9 cellular contexts compared by ENCODE assay signal in the genomic region with DNA sequence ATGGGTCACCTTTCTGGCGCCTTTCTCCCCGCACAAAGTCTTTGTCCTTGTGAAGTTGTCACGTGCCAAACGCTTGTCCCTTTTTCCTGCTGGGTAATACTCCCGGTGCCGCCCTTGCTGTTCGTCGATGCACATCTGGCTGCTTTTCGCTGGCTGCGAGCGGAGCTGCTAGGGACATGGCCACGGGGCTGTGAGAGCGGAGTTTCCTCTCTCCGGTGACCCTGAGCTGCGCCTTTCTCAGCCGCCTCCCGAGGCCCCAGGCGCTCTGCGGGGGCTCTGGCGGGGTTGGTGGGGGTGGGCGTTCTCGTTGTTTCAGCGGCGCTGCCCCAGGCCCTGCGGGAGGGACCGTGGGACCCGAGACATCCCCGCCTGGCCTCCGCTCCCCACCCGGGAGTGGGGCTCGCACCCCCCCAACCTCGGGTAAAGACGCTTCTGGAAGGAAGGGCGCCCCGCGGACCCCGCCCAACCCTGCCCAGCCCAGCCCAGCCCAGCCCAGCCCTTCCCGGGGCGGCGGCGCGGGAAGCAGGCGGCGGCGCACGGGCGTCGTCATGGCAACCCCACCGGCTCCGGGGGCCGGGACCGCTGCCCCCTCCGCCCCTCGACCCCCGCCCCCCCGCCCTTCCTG. TPM values are rescaled to one million over a fixed set of nuclear protein-coding genes. Genes with fewer than 3 reads are reported as not detected.
A peak's percentile ranks its signal among the peaks of the same experiment; 100 is the strongest.
DNase-seq lines count a peak whose midpoint lies in the region; ATAC-seq and TF ChIP-seq lines count a peak whose summit lies in the region.
"Had no signal": no experiment of that assay in that cellular context is flagged by ENCODE, and none has a peak within 500 bp of the region (broad histone marks: within the 10 kb centered on the region; RNA-seq: fewer than 3 reads in every experiment).

No MANE protein-coding gene starts in this region.

- H3K27me3 ChIP-seq in GM23338 (ENCODE audit: insufficient read depth) (peaks cover 42% of the 10 kb centered on the region), right lobe of liver (peaks cover 0 to 4% of the 10 kb centered on the region in 2 donors)

- 0 out of 2 replicates have a peak, but pooled peaks cover 5% of the 10 kb centered on the region for H3F3A ChIP-seq in GM23338 (replicated peaks; ENCODE audit: low read depth)

- H3K4me1 ChIP-seq in GM23338 (ENCODE audit: insufficient read depth) (no peaks in the 10 kb centered on the region), right lobe of liver (peaks cover 0 to 37% (median 11%) of the 10 kb centered on the region in 4 donors)

- in situ Hi-C loops in astrocyte of the cerebellum (cut with HindIII; ENCODE audit: low sequenced_read_pairs) = no loop called here

- H3K27ac ChIP-seq in GM23338 (ENCODE audit: low read depth) (no peak overlapping the region), right lobe of liver (no peak overlapping the region)

- peaks cover 45% of the 10 kb centered on the region for H3K27me3 Mint-ChIP-seq in GM23338 (ENCODE audit: insufficient read depth, low read depth, poor library complexity)
- H3K27me3 Mint-ChIP-seq in activated CD4-positive, alpha-beta T cell treated with anti-CD3 and anti-CD28 coated beads, Interleukin-2, amount 10 ng/mL, durations not matched to agents 7 days and 5 days = peaks cover 37% of the 10 kb centered on the region

- no peaks in the 10 kb centered on the region for H4K20me1 ChIP-seq in GM23338 (replicated peaks; ENCODE audit: insufficient read depth)

- peak overlapping the region; percentile 23 for H3K4me3 ChIP-seq in AG04449 (ENCODE audit: low read depth, low read length)
- peak overlapping the region; percentile 55 for H3K4me3 ChIP-seq in GM23338
- peak overlapping the region; percentile 19 for H3K4me3 ChIP-seq in astrocyte of the cerebellum (ENCODE audit: low read depth, low read length)
- H3K4me3 ChIP-seq in right lobe of liver = no peak overlapping the region

- peaks cover 3% of the 10 kb centered on the region for H3K4me1 Mint-ChIP-seq in GM23338
- H3K4me1 Mint-ChIP-seq in activated CD4-positive, alpha-beta T cell treated with anti-CD3 and anti-CD28 coated beads, Interleukin-2, amount 10 ng/mL, durations not matched to agents 7 days and 5 days = peaks cover 12% of the 10 kb centered on the region

- H3K4me2 ChIP-seq in GM23338 = peak overlapping the region; percentile 80

- peak overlapping the region; percentile 55 for H3K4me3 Mint-ChIP-seq in GM23338
- H3K4me3 Mint-ChIP-seq in activated CD4-positive, alpha-beta T cell treated with anti-CD3 and anti-CD28 coated beads, Interleukin-2, amount 10 ng/mL, durations not matched to agents 7 days and 5 days = no peak overlapping the region

- intact Hi-C loops in right lobe of liver (cut with DNase I) = no loop called here

- no peaks in the 10 kb centered on the region for H3K9me3 ChIP-seq in right lobe of liver

- CTCF ChIA-PET in AG04449 (lab: Yijun Ruan, JAX) = interaction anchor here (1.1 to 1.5 kb wide), 4 partner anchors 12 to 99 kb away, joined by 3 to 8 read pairs (median 3); a partner anchor contains a TSS
- CTCF ChIA-PET in activated CD4-positive, alpha-beta T cell treated with anti-CD3 and anti-CD28 coated beads, Interleukin-2, amount 10 ng/mL, durations not matched to agents 7 days and 5 days (lab: Charles Lee) = interaction anchor here (1.0 to 2.0 kb wide), 3 partner anchors 14 to 46 kb away, joined by 5 to 6 read pairs (median 6); no protein-coding TSS in a partner anchor

- H3K36me3 ChIP-seq in GM23338 (ENCODE audit: insufficient read depth) = no peaks in the 10 kb centered on the region
- peaks cover 0 to 7% (median 0%) of the 10 kb centered on the region in 4 donors for H3K36me3 ChIP-seq in right lobe of liver

- peaks cover 3% of the 10 kb centered on the region; the same call in 1 of the 3 replicates for H3K36me3 Mint-ChIP-seq in GM23338 (ENCODE audit: low read depth)
- peaks cover 7% of the 10 kb centered on the region for H3K36me3 Mint-ChIP-seq in activated CD4-positive, alpha-beta T cell treated with anti-CD3 and anti-CD28 coated beads, Interleukin-2, amount 10 ng/mL, durations not matched to agents 7 days and 5 days (ENCODE audit: low read depth)

- H3K9me2 ChIP-seq in GM23338 (ENCODE audit: insufficient read depth) = no peaks in the 10 kb centered on the region

- H3K79me2 ChIP-seq in GM23338 (replicated peaks; ENCODE audit: insufficient read depth) = no peaks in the 10 kb centered on the region

- peak; percentile 71 for ATAC-seq in GM23338
- ATAC-seq in right lobe of liver = no peak

- no peak overlapping the region for H3K27ac Mint-ChIP-seq in GM23338
- H3K27ac Mint-ChIP-seq in activated CD4-positive, alpha-beta T cell treated with anti-CD3 and anti-CD28 coated beads, Interleukin-2, amount 10 ng/mL, durations not matched to agents 7 days and 5 days = no peak overlapping the region

- POLR2A ChIA-PET in AG04449 (lab: Yijun Ruan, JAX) = no interaction called here
- POLR2A ChIA-PET in activated CD4-positive, alpha-beta T cell treated with anti-CD3 and anti-CD28 coated beads, Interleukin-2, amount 10 ng/mL, durations not matched to agents 7 days and 5 days (lab: Charles Lee) = interaction anchor here (0.9 kb wide), 1 partner anchor 9 kb away, joined by 3 read pairs; no protein-coding TSS in a partner anchor

- H3K9me3 Mint-ChIP-seq in GM23338 = no peaks in the 10 kb centered on the region
- H3K9me3 Mint-ChIP-seq in activated CD4-positive, alpha-beta T cell treated with anti-CD3 and anti-CD28 coated beads, Interleukin-2, amount 10 ng/mL, durations not matched to agents 7 days and 5 days = no peaks in the 10 kb centered on the region

- no peak overlapping the region for H2AFZ ChIP-seq in GM23338

- DNase-seq in AG04449 (ENCODE audit: low read depth, low spot score) (no peak), GM23338 (ENCODE audit: low spot score) (peak; percentile 57), astrocyte of the cerebellum (ENCODE audit: low read depth) (no peak), right lobe of liver (peak in 2 of 3 donors; percentile 44 to 53), cerebellar nuclear complex (lab: John Stamatoyannopoulos, UW) (no peak), HPDE6-E6E7 (ENCODE audit: extremely low spot score) (no peak), occipital lobe (lab: John Stamatoyannopoulos, UW) (no peak)
- no peak for DNase-seq in activated CD4-positive, alpha-beta T cell treated with anti-CD3 and anti-CD28 coated beads, Interleukin-2, amount 10 ng/mL, durations not matched to agents 7 days and 5 days
- DNase-seq: NCI-H774 had no signal

- TF ChIP-seq CTCF in AG04449 (IDR thresholded peaks at IDR 0.05; ENCODE audit: insufficient read depth, low read length, missing control alignments) = no peak
- TF ChIP-seq CTCF in GM23338 (conservative IDR thresholded peaks at IDR 0.05; ENCODE audit: low read depth in 2 of 2) = no peak
- TF ChIP-seq CTCF in astrocyte of the cerebellum (IDR thresholded peaks at IDR 0.05; ENCODE audit: low read depth, low read length, missing control alignments) = no peak
- TF ChIP-seq CTCF in right lobe of liver (IDR thresholded peaks at IDR 0.05) = no peak

- TF ChIP-seq POLR2A in right lobe of liver (IDR thresholded peaks at IDR 0.05) = no peak

- 0% methylated on average over 10 of the region's 56 CpGs for WGBS in right lobe of liver (ENCODE audit: insufficient coverage, low coverage, low lambda C conversion rate, missing lambda C conversion rate)

TF ChIP-seq in GM23338, 12 proteins besides CTCF, POLR2A, EP300 and RAD21 (continues in another document):
- TF ChIP-seq NANOG (IDR thresholded peaks at IDR 0.05; ENCODE audit: borderline replicate concordance) (no peak), CREB1 (CRISPR knock-in tag; IDR thresholded peaks at IDR 0.05; ENCODE audit: low read depth) (no peak), POLR2AphosphoS5 (IDR thresholded peaks at IDR 0.05; ENCODE audit: low read depth) (no peak), STAT1 (IDR thresholded peaks at IDR 0.05; ENCODE audit: unreplicated experiment) (no peak), EZH2 (IDR thresholded peaks at IDR 0.05; ENCODE audit: low read depth, unreplicated experiment) (no peak), EZH2phosphoT487 (IDR thresholded peaks at IDR 0.05; ENCODE audit: unreplicated experiment) (no peak)

RNA-seq across cellular contexts. Expression of a gene that starts 12.2 kb away (rescaled TPM):
- total RNA-seq in GM23338 (2014; rRNA removed; shearing (Covaris generic)) = 8.2 and 12.3 TPM in 2 replicates
- 13.2 and 14.0 TPM in 2 replicates for polyA plus RNA-seq in GM23338 (2016; fragmentation: Nextera tagmentation; extraction: Ambion mirVana)
- total RNA-seq in right lobe of liver (10 to 100 TPM; 13.4 to 27.8 (median 15.6) TPM), occipital lobe (11.7 TPM)
- 10 to 100 TPM; 31.3 to 32.9 TPM for total RNA-seq in activated CD4-positive, alpha-beta T cell treated with anti-CD3 and anti-CD28 coated beads, Interleukin-2, amount 10 ng/mL, durations not matched to agents 7 days and 5 days

RNA-seq across cellular contexts. Expression of a gene that starts 31.1 kb away (rescaled TPM):
- 16.7 and 22.7 TPM in 2 replicates for total RNA-seq in GM23338 (2014; rRNA removed; shearing (Covaris generic))
- polyA plus RNA-seq in GM23338 (2016; fragmentation: Nextera tagmentation; extraction: Ambion mirVana) = 21.7 and 22.7 TPM in 2 replicates
- total RNA-seq in right lobe of liver (100 to 1,000 TPM in 1 of 6 experiments, 10 to 100 TPM in 5; 46.6 to 139 (median 63.3) TPM), occipital lobe (26.2 TPM)
- total RNA-seq in activated CD4-positive, alpha-beta T cell treated with anti-CD3 and anti-CD28 coated beads, Interleukin-2, amount 10 ng/mL, durations not matched to agents 7 days and 5 days = 1 to 10 TPM; 2.8 TPM

Comparison
In these comparisons a context has a peak if more than half of its experiments do, and no peak if none do; other contexts are left out.
1. DNase-seq: peak in GM23338 (single experiment) and right lobe of liver (2 of 3); none in AG04449 (single experiment), astrocyte of the cerebellum (single experiment), activated CD4-positive, alpha-beta T cell treated with anti-CD3 and anti-CD28 coated beads, Interleukin-2, amount 10 ng/mL, durations not matched to agents 7 days and 5 days (single experiment), cerebellar nuclear complex (0 of 2), HPDE6-E6E7 (single experiment) and occipital lobe (single experiment).
2. H3K4me3 ChIP-seq: peak in AG04449 (single experiment), GM23338 (single experiment) and astrocyte of the cerebellum (single experiment); none in right lobe of liver (0 of 3).